ENCODE assay signal across 1 cellular context in the genomic region with DNA sequence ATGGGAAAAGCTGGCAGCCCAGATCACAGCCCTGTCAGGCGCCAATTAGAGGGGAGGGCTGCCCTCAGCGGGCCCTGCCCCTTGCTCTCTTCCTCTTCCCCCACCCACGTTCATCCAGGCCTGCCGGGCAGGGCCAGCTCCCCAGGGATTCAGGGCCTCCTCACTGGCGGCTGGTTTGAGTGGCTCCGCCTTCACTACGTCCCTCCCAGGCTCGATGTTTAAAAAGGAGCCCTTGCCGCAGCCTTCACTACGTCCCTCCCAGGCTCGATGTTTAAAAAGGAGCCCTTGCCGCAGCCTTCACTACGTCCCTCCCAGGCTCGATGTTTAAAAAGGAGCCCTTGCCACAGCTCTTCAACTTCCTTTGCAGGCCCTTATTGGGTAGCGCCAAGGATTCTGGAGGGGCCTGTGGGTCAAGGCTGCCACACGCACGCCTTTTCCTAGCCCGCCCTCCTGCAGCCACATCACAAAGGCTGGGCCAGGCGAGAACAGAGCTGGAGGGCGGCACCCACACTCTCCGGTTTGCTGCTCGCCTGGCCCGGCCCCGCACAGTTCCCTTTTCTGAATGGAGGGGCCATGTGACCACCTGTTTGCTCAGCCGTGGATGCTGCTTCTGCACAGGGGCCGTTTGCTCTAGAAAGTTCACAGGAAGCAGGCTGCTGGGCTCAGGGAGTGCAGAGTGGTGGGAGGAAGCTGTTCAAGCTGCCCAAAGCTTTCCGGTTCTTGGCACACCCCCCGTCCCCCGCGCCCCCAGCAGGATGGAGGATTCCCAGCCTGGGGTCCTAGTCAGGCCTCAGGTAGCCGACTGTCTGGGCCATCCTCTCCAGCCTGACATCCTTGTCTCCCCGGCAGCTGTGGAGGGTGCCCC.
TF ChIP-seq lines count a peak whose summit lies in the region.

No MANE protein-coding gene starts in this region.

TF ChIP-seq in HepG2, 621 proteins besides CTCF, POLR2A, EP300 and RAD21 (continued from another document and continues in another):
- peak; percentile 47 for TF ChIP-seq THAP9 (CRISPR knock-in tag; IDR thresholded peaks at IDR 0.05; ENCODE audit: borderline replicate concordance)
- no peak for TF ChIP-seq PCBP2 (optimal IDR thresholded peaks at IDR 0.05; ENCODE audit: low read depth, low read length, poor library complexity, severe bottlenecking)
- TF ChIP-seq GATA4 (IDR thresholded peaks at IDR 0.05; ENCODE audit: borderline replicate concordance, low read depth) = no peak
- peak; percentile 100 for TF ChIP-seq ZNF878 (CRISPR knock-in tag; IDR thresholded peaks at IDR 0.05)
- TF ChIP-seq BATF2 (CRISPR knock-in tag; IDR thresholded peaks at IDR 0.05) = peak; percentile 84
- TF ChIP-seq ZMYM4 (CRISPR knock-in tag; IDR thresholded peaks at IDR 0.05) = peak; percentile 91
- 0 out of 2 replicates have a peak, but pooled peaks have one; percentile 20 for TF ChIP-seq ZNF678 (CRISPR knock-in tag; IDR thresholded peaks at IDR 0.05)
- peak; percentile 74 for TF ChIP-seq HNRNPLL (IDR thresholded peaks at IDR 0.05; ENCODE audit: low read depth, low read length, poor library complexity, severe bottlenecking)
- TF ChIP-seq, protein P1, sequence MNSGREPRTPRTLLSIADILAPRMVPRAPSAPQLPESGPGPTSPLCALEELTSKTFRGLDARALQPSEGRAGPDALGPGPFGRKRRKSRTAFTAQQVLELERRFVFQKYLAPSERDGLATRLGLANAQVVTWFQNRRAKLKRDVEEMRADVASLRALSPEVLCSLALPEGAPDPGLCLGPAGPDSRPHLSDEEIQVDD (CRISPR knock-in tag; IDR thresholded peaks at IDR 0.05; ENCODE audit: borderline replicate concordance) = peak; percentile 81; the same call in 1 of the 2 replicates
- no peak for TF ChIP-seq ZNF382 (CRISPR knock-in tag; IDR thresholded peaks at IDR 0.05; ENCODE audit: borderline replicate concordance)
- TF ChIP-seq EEA1 (CRISPR knock-in tag; IDR thresholded peaks at IDR 0.05; ENCODE audit: borderline replicate concordance) = peak; percentile 35; the same call in 1 of the 2 replicates
- TF ChIP-seq PBX3 (CRISPR knock-in tag; IDR thresholded peaks at IDR 0.05; ENCODE audit: borderline replicate concordance) = peak; percentile 95
- TF ChIP-seq ZNF607 (CRISPR knock-in tag; IDR thresholded peaks at IDR 0.05; ENCODE audit: borderline replicate concordance) = peak; percentile 99
- peak; percentile 94 for TF ChIP-seq SOX5 (CRISPR knock-in tag; IDR thresholded peaks at IDR 0.05; ENCODE audit: borderline replicate concordance)
- peak; percentile 69; the same call in 1 of the 2 replicates for TF ChIP-seq ZNF317 (CRISPR knock-in tag; IDR thresholded peaks at IDR 0.05)
- peak; percentile 44; the same call in 1 of the 2 replicates for TF ChIP-seq KDM6A (CRISPR knock-in tag; IDR thresholded peaks at IDR 0.05; ENCODE audit: low read depth)
- TF ChIP-seq MLLT10 (CRISPR knock-in tag; IDR thresholded peaks at IDR 0.05) = no peak
- peak; percentile 92; the same call in 1 of the 2 replicates for TF ChIP-seq MTF1 (CRISPR knock-in tag; IDR thresholded peaks at IDR 0.05)
- peak; percentile 28; the same call in 1 of the 2 replicates for TF ChIP-seq NCOR1 (IDR thresholded peaks at IDR 0.05; ENCODE audit: borderline replicate concordance, low read length)
- peak; percentile 98 for TF ChIP-seq ARNTL (CRISPR knock-in tag; IDR thresholded peaks at IDR 0.05)
- TF ChIP-seq ZNF761 (CRISPR knock-in tag; conservative IDR thresholded peaks at IDR 0.05) = peak; percentile 79; the same call in 1 of the 2 replicates
- peak; percentile 83; the same call in 1 of the 2 replicates for TF ChIP-seq ZNF891 (CRISPR knock-in tag; IDR thresholded peaks at IDR 0.05)
- TF ChIP-seq MTF2 (CRISPR knock-in tag; IDR thresholded peaks at IDR 0.05; ENCODE audit: borderline replicate concordance) = 0 out of 2 replicates have a peak, but pooled peaks have one; percentile 77
- peak; percentile 100 for TF ChIP-seq ZNF430 (CRISPR knock-in tag; IDR thresholded peaks at IDR 0.05)
- peak; percentile 87 for TF ChIP-seq TAF1 (CRISPR knock-in tag; IDR thresholded peaks at IDR 0.05)
- 0 out of 2 replicates have a peak, but pooled peaks have one; percentile 59 for TF ChIP-seq ZNF598 (CRISPR knock-in tag; IDR thresholded peaks at IDR 0.05; ENCODE audit: borderline replicate concordance)
- peak; percentile 74; the same call in 1 of the 2 replicates for TF ChIP-seq KMT2A (CRISPR knock-in tag; IDR thresholded peaks at IDR 0.05)
- TF ChIP-seq, protein P2, sequence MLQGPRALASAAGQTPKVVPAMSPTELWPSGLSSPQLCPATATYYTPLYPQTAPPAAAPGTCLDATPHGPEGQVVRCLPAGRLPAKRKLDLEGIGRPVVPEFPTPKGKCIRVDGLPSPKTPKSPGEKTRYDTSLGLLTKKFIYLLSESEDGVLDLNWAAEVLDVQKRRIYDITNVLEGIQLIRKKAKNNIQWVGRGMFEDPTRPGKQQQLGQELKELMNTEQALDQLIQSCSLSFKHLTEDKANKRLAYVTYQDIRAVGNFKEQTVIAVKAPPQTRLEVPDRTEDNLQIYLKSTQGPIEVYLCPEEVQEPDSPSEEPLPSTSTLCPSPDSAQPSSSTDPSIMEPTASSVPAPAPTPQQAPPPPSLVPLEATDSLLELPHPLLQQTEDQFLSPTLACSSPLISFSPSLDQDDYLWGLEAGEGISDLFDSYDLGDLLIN (CRISPR knock-in tag; IDR thresholded peaks at IDR 0.05; ENCODE audit: borderline replicate concordance) = no peak
- 0 out of 2 replicates have a peak, but pooled peaks have one; percentile 90 for TF ChIP-seq TSC22D2 (CRISPR knock-in tag; IDR thresholded peaks at IDR 0.05; ENCODE audit: borderline replicate concordance)
- no peak; the same call in none of the 2 replicates for TF ChIP-seq GTF2F1 (IDR thresholded peaks at IDR 0.05; ENCODE audit: low read length)
- no peak for TF ChIP-seq NONO (IDR thresholded peaks at IDR 0.05)
- TF ChIP-seq NONO (CRISPR knock-in tag; conservative IDR thresholded peaks at IDR 0.05) = peak; percentile 99
- no peak; the same call in 1 of the 2 replicates for TF ChIP-seq NCOA2 (CRISPR knock-in tag; IDR thresholded peaks at IDR 0.05)
- 0 out of 2 replicates have a peak, but pooled peaks have one; percentile 54 for TF ChIP-seq MATR3 (CRISPR knock-in tag; IDR thresholded peaks at IDR 0.05)
- TF ChIP-seq SOX13 (IDR thresholded peaks at IDR 0.05) = 0 out of 2 replicates have a peak, but pooled peaks have one; percentile 41
- TF ChIP-seq SOX13 (CRISPR knock-in tag; conservative IDR thresholded peaks at IDR 0.05 in 1 of 2, IDR thresholded peaks at IDR 0.05 in 1 of 2) = peak in 1 of 2 experiments; percentile 79; a peak in 2 of 4 replicates
- 0 out of 2 replicates have a peak, but pooled peaks have one; percentile 88 for TF ChIP-seq ZNF616 (CRISPR knock-in tag; IDR thresholded peaks at IDR 0.05; ENCODE audit: low read depth)
- peak; percentile 65; the same call in 1 of the 2 replicates for TF ChIP-seq CBX5 (CRISPR knock-in tag; IDR thresholded peaks at IDR 0.05; ENCODE audit: borderline replicate concordance)
- TF ChIP-seq ZNF407 (CRISPR knock-in tag; IDR thresholded peaks at IDR 0.05; ENCODE audit: not compliant biosample characterization) = peak; percentile 7
- peak; percentile 87; the same call in 1 of the 2 replicates for TF ChIP-seq HBP1 (CRISPR knock-in tag; IDR thresholded peaks at IDR 0.05; ENCODE audit: low read depth)
- peak; percentile 100 for TF ChIP-seq ZNF572 (CRISPR knock-in tag; IDR thresholded peaks at IDR 0.05)
- TF ChIP-seq ZNF136 (CRISPR knock-in tag; IDR thresholded peaks at IDR 0.05; ENCODE audit: low read depth) = peak; percentile 66; the same call in 1 of the 2 replicates
- no peak; the same call in 1 of the 2 replicates for TF ChIP-seq DNMT3B (CRISPR knock-in tag; conservative IDR thresholded peaks at IDR 0.05)
- peak; percentile 88 for TF ChIP-seq RNF2 (conservative IDR thresholded peaks at IDR 0.05; ENCODE audit: low read depth)
- peak; percentile 73; the same call in 1 of the 2 replicates for TF ChIP-seq PITX1 (CRISPR knock-in tag; IDR thresholded peaks at IDR 0.05)
- peak; percentile 67 for TF ChIP-seq ZNF768 (CRISPR knock-in tag; IDR thresholded peaks at IDR 0.05)
